In the genomic region with DNA sequence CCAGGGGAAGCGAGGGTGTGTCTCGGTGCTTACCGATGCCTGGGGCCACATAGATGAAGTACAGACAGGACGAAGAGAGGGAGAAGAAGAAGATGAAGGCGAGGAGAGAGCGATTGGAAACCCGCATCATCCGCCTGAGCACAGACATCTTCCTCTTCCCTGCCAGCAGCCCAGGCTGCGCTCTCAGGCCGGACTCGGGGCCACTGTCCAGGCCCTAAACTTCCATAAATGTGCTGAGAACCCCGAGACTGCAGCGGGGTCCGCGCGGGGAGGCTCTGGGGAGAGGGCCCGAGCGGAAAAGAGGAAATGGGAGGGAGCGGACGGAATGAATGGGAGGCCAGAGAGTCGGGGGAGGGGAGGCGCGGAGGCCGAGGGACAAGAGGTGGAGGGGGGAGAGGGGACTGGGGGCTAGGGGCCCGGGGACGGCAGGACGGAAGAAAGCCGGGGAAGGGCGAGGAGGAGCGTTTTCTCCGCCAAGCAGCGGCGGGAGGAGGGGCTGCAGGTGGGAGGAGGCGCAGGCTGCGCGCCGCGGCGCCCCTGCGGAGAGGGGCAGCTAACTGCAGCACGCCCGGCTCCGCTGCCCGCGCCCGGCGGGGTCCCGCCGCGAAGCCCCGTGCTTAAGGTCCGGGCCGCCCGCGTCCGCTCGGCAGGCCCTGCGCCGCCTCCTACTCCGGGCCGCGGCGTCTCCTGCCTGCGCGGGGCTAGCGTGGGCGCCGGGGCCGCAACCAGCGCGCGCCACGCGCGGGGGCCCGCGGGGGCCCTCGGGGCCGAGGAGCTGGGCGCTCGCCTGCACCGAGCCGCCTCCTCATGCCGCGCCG, we compare ENCODE assay signal across 8 cellular contexts. TPM values are rescaled to one million over a fixed set of nuclear protein-coding genes. Genes with fewer than 3 reads are reported as not detected.
DNase-seq lines count a peak whose midpoint lies in the region; FAIRE-seq lines count a peak whose summit lies in the region.

A gene with protein sequence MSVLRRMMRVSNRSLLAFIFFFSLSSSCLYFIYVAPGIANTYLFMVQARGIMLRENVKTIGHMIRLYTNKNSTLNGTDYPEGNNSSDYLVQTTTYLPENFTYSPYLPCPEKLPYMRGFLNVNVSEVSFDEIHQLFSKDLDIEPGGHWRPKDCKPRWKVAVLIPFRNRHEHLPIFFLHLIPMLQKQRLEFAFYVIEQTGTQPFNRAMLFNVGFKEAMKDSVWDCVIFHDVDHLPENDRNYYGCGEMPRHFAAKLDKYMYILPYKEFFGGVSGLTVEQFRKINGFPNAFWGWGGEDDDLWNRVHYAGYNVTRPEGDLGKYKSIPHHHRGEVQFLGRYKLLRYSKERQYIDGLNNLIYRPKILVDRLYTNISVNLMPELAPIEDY (minus strand): TSS at position 303 of the 818 bp plus-strand sequence. CDS start 155 bp downstream, at position 148.

- H3K27ac ChIP-seq in esophagus (ENCODE audit: low read depth in 2 of 2, low read length in 1 of 2) (peak within 1 kb of the TSS; percentile 61 to 63), muscle layer of colon (ENCODE audit: low read depth, low read length) (no peak within 1 kb of the TSS)

- 1% methylated on average over 60 to 86 of the region's 86 CpGs for WGBS in esophagus, 2 donors

- H3K36me3 ChIP-seq in esophagus (ENCODE audit: control insufficient read depth in 2 of 2, insufficient read depth in 2 of 2, low read length in 1 of 2) (no peaks in the 10 kb centered on the region), muscle layer of colon (ENCODE audit: insufficient read depth, low read length) (no peaks in the 10 kb centered on the region)

- no peaks in the 10 kb centered on the region for H3K9me3 ChIP-seq in esophagus (ENCODE audit: control insufficient read depth in 2 of 2, insufficient read depth in 1 of 2, low read depth in 1 of 2, low read length in 1 of 2)
- H3K9me3 ChIP-seq in muscle layer of colon (ENCODE audit: low read length): no peaks in the 10 kb centered on the region

- peak; percentile 39 for DNase-seq in activated CD4-positive, alpha-beta T cell treated with anti-CD3 and anti-CD28 coated beads for 48 hours
- no peak for DNase-seq in activated CD4-positive, alpha-beta T cell treated with anti-CD3 and anti-CD28 coated beads, Interleukin-2, amount 50 U/mL, for 1 hour
- peak; percentile 7 for DNase-seq in HCEC 1CT
- DNase-seq in NAMALWA (ENCODE audit: low spot score): peak; percentile 52
- peak; percentile 15 to 25 for DNase-seq in activated CD4-positive, alpha-beta T cell treated with anti-CD3 and anti-CD28 coated beads, Interleukin-2, amount 50 U/mL, for 48 hours
- peak; percentile 64 for DNase-seq in urothelium cell line (ENCODE audit: low spot score)

- H3K4me3 ChIP-seq in esophagus (ENCODE audit: low read depth in 1 of 2, low read length in 2 of 2) (peak within 1 kb of the TSS; percentile 55 to 68), muscle layer of colon (ENCODE audit: low read depth in 1 of 2, low read length in 2 of 2) (peak within 1 kb of the TSS; percentile 47 to 57)

- H3K9ac ChIP-seq in muscle layer of colon (ENCODE audit: low read length): no peak within 1 kb of the TSS

- H3K4me1 ChIP-seq in esophagus (ENCODE audit: control insufficient read depth in 2 of 2, insufficient read depth in 2 of 2, low read length in 1 of 2): peaks cover 3 to 9% of the 10 kb centered on the region in 2 donors
- H3K4me1 ChIP-seq in muscle layer of colon (ENCODE audit: insufficient read depth, low read length): no peaks in the 10 kb centered on the region

- FAIRE-seq in urothelium cell line (lab: Jason Lieb, UNC): no peak

- H3K27me3 ChIP-seq in esophagus (ENCODE audit: control insufficient read depth in 1 of 2, insufficient read depth in 2 of 2, low read length in 2 of 2) (no peaks in the 10 kb centered on the region), muscle layer of colon (ENCODE audit: control insufficient read depth in 1 of 2, insufficient read depth in 2 of 2, low read length in 2 of 2) (no peaks in the 10 kb centered on the region)

RNA-seq across cellular contexts. Expression of the gene that starts here (rescaled TPM):
- polyA plus RNA-seq in esophagus: 1 to 10 TPM; 1.2 to 2.4 TPM
